Comparison of ENCODE assay signal across 23 cellular contexts in genomic region chr22:28105988-28106387, GRCh38.
"Had no signal": no experiment of that assay in that cellular context is flagged by ENCODE, and none has a peak within 500 bp of the region (broad histone marks: within the 10 kb centered on the region; RNA-seq: fewer than 3 reads in every experiment).

No MANE protein-coding gene starts in this region.

- H3K27me3 ChIP-seq: foreskin keratinocyte, gastroesophageal sphincter, heart right ventricle, neutrophil, pancreas, right lobe of liver, thyroid gland, vagina had no signal

- FAIRE-seq: keratinocyte, pancreas, small intestine had no signal

- H3K27ac ChIP-seq: epithelial cell of prostate, foreskin keratinocyte, gastroesophageal sphincter, neutrophil, pancreas, right lobe of liver, thyroid gland, vagina had no signal

- H3K9me3 ChIP-seq: gastroesophageal sphincter, heart right ventricle, neutrophil, pancreas, right lobe of liver, thyroid gland, vagina had no signal

- H3K4me1 ChIP-seq: foreskin keratinocyte, pancreas, right lobe of liver, thyroid gland had no signal

- H3K4me1 Mint-ChIP-seq: naive thymus-derived CD4-positive, alpha-beta T cell; stimulated activated naive CD8-positive, alpha-beta T cell treated with anti-CD3 and anti-CD28 coated beads, Interleukin-15, amount 100 ng/mL, for 72 hours had no signal

- H3K27ac Mint-ChIP-seq: stimulated activated naive CD8-positive, alpha-beta T cell treated with anti-CD3 and anti-CD28 coated beads, Interleukin-15, amount 100 ng/mL, for 72 hours had no signal

- H3K36me3 ChIP-seq: neutrophil, pancreas, right lobe of liver had no signal

- ATAC-seq: gastroesophageal sphincter; naive thymus-derived CD4-positive, alpha-beta T cell; pancreas; right lobe of liver; stimulated activated naive CD8-positive, alpha-beta T cell treated with anti-CD3 and anti-CD28 coated beads, Interleukin-15, amount 100 ng/mL, for 72 hours had no signal

- H3K4me3 Mint-ChIP-seq: naive thymus-derived CD4-positive, alpha-beta T cell; nephron; stimulated activated naive CD8-positive, alpha-beta T cell treated with anti-CD3 and anti-CD28 coated beads, Interleukin-15, amount 100 ng/mL, for 72 hours had no signal

- H3K27me3 Mint-ChIP-seq: naive thymus-derived CD4-positive, alpha-beta T cell; progenitor cell of endocrine pancreas; stimulated activated naive CD8-positive, alpha-beta T cell treated with anti-CD3 and anti-CD28 coated beads, Interleukin-15, amount 100 ng/mL, for 72 hours had no signal

- H3K4me3 ChIP-seq: gastroesophageal sphincter, heart right ventricle, pancreas, right lobe of liver, thyroid gland, vagina had no signal

- H3K9me3 Mint-ChIP-seq: naive thymus-derived CD4-positive, alpha-beta T cell; nephron; stimulated activated naive CD8-positive, alpha-beta T cell treated with anti-CD3 and anti-CD28 coated beads, Interleukin-15, amount 100 ng/mL, for 72 hours had no signal

- DNase-seq: cerebellar nuclear complex; cortex of kidney; glutamatergic neuron; hippocampal formation; midbrain; naive thymus-derived CD4-positive, alpha-beta T cell; pancreas; right lobe of liver; small intestine; stimulated activated CD4-positive, alpha-beta T cell treated with anti-CD3 and anti-CD28 coated beads, Interleukin-15, amount 100 ng/mL, for 24 hours; stimulated activated CD4-positive, alpha-beta T cell treated with anti-CD3 and anti-CD28 coated beads, Interleukin-2, amount 100 ng/mL, for 48 hours; stimulated activated naive CD4-positive, alpha-beta T cell; stimulated activated naive CD8-positive, alpha-beta T cell treated with anti-CD3 and anti-CD28 coated beads, Interleukin-15, amount 100 ng/mL, for 72 hours; thyroid gland had no signal
